23 cellular contexts compared by ENCODE assay signal in genomic region chr7:21215307-21215706, GRCh38.
DNase-seq lines count a peak whose midpoint lies in the region; ATAC-seq, FAIRE-seq and TF ChIP-seq lines count a peak whose summit lies in the region.
"Had no signal": no experiment of that assay in that cellular context is flagged by ENCODE, and none has a peak within 500 bp of the region (broad histone marks: within the 10 kb centered on the region; RNA-seq: fewer than 3 reads in every experiment).

No MANE protein-coding gene starts in this region.

- in situ Hi-C loops in HepG2 (cut with HindIII; ENCODE audit: extremely low pct_ligation_motif_present, low pct_unique_long_range_greater_than_20kb) = no loop called here

- H3K9ac ChIP-seq in HepG2 (ENCODE audit: insufficient read depth, low read depth, low read length) = no peak overlapping the region
- H3K9ac ChIP-seq: BLaER1 treated with 17β-estradiol and CSF1 and Interleukin-3, amounts not matched to agents 10 nM and 100 nM had no signal

- peak overlapping the region; percentile 30 for H3K27ac Mint-ChIP-seq in activated CD8-positive, alpha-beta memory T cell treated with anti-CD3 and anti-CD28 coated beads, Interleukin-2, amount 10 ng/mL, durations not matched to agents 7 days and 5 days
- no peak overlapping the region for H3K27ac Mint-ChIP-seq in WTC11
- no peak overlapping the region for H3K27ac Mint-ChIP-seq in stimulated activated memory B cell treated with anti-CD40 and anti-IgM and Interleukin-4, amounts not matched to agents 10 μg/mL and 1 μg/mL and 100 μg/mL, for 72 hours
- H3K27ac Mint-ChIP-seq: B cell; CD4-positive, alpha-beta T cell; CD8-positive, alpha-beta T cell had no signal

- POLR2A ChIA-PET in HepG2 (lab: Yijun Ruan, JAX) (no interaction called here), WTC11 (lab: Charles Lee) (no interaction called here)

- H3K27me3 ChIP-seq in HepG2 (ENCODE audit: control insufficient read depth in 1 of 2, insufficient read depth in 2 of 2, low read length in 2 of 2) = no peaks in the 10 kb centered on the region
- H3K27me3 ChIP-seq in right lobe of liver = no peaks in the 10 kb centered on the region
- H3K27me3 ChIP-seq: BLaER1 treated with 17β-estradiol and CSF1 and Interleukin-3, amounts not matched to agents 10 nM and 100 nM had no signal

- CTCF ChIA-PET in activated CD8-positive, alpha-beta memory T cell treated with anti-CD3 and anti-CD28 coated beads, Interleukin-2, amount 10 ng/mL, durations not matched to agents 7 days and 5 days (lab: Charles Lee) = no interaction called here
- CTCF ChIA-PET in HepG2 (lab: Yijun Ruan, JAX; ENCODE audit: low intra/inter-chr PET ratio, low total read pairs) = no interaction called here
- CTCF ChIA-PET in WTC11 (lab: Charles Lee) = interaction anchor here (1.4 kb wide), 1 partner anchor 38 kb away, joined by 4 read pairs; no protein-coding TSS in a partner anchor

- H3K36me3 ChIP-seq in HepG2 (replicated peaks in 1 of 2; ENCODE audit: control insufficient read depth in 1 of 2, insufficient read depth in 2 of 2, low read length in 2 of 2) = no peaks in the 10 kb centered on the region
- no peaks in the 10 kb centered on the region for H3K36me3 ChIP-seq in right lobe of liver
- H3K36me3 ChIP-seq: BLaER1 treated with 17β-estradiol and CSF1 and Interleukin-3, amounts not matched to agents 10 nM and 100 nM had no signal

- no peak for FAIRE-seq in HepG2 (lab: Jason Lieb, UNC)
- FAIRE-seq: A549, D721Med, GM12891, GM18507 had no signal

- no peak overlapping the region for H3K4me3 ChIP-seq in HepG2 (replicated peaks in 1 of 3; ENCODE audit: insufficient read depth in 1 of 3, low read depth in 2 of 3, low read length in 3 of 3)
- no peak overlapping the region for H3K4me3 ChIP-seq in right lobe of liver
- H3K4me3 ChIP-seq: A549; BLaER1 treated with 17β-estradiol and CSF1 and Interleukin-3, amounts not matched to agents 10 nM and 100 nM had no signal

- H3K4me3 Mint-ChIP-seq in activated CD8-positive, alpha-beta memory T cell treated with anti-CD3 and anti-CD28 coated beads, Interleukin-2, amount 10 ng/mL, durations not matched to agents 7 days and 5 days = no peak overlapping the region
- H3K4me3 Mint-ChIP-seq in WTC11 = no peak overlapping the region
- H3K4me3 Mint-ChIP-seq in stimulated activated memory B cell treated with anti-CD40 and anti-IgM and Interleukin-4, amounts not matched to agents 10 μg/mL and 1 μg/mL and 100 μg/mL, for 72 hours = no peak overlapping the region
- H3K4me3 Mint-ChIP-seq: B cell; CD4-positive, alpha-beta T cell; CD8-positive, alpha-beta T cell had no signal

- H3K4me1 Mint-ChIP-seq in activated CD8-positive, alpha-beta memory T cell treated with anti-CD3 and anti-CD28 coated beads, Interleukin-2, amount 10 ng/mL, durations not matched to agents 7 days and 5 days = peaks cover 1% of the 10 kb centered on the region
- peaks cover 5% of the 10 kb centered on the region for H3K4me1 Mint-ChIP-seq in WTC11
- H3K4me1 Mint-ChIP-seq in stimulated activated memory B cell treated with anti-CD40 and anti-IgM and Interleukin-4, amounts not matched to agents 10 μg/mL and 1 μg/mL and 100 μg/mL, for 72 hours = no peaks in the 10 kb centered on the region
- H3K4me1 Mint-ChIP-seq: B cell had no signal

- H2AFZ ChIP-seq in HepG2 (ENCODE audit: low read length) = no peak overlapping the region

- DNase-seq in activated CD8-positive, alpha-beta memory T cell treated with anti-CD3 and anti-CD28 coated beads, Interleukin-2, amount 10 ng/mL, durations not matched to agents 7 days and 5 days = no peak
- DNase-seq in activated CD8-positive, alpha-beta memory T cell treated with anti-CD3 and anti-CD28 coated beads for 24 hours = no peak
- DNase-seq in HepG2 (ENCODE audit: low spot score) (no peak), right lobe of liver (no peak), WTC11 (ENCODE audit: low spot score) (no peak), left lobe of liver (ENCODE audit: low spot score) (no peak)
- DNase-seq: AML-193; Caco-2; Calu3; CD4-positive, alpha-beta T cell; CD8-positive, alpha-beta T cell; DMS79 treated with DMSO at 0.1 percent for 48 hours; GF-D8 had no signal

- no peak for TF ChIP-seq CTCF in HepG2 (CRISPR knock-in tag; IDR thresholded peaks at IDR 0.05)
- TF ChIP-seq CTCF in right lobe of liver (IDR thresholded peaks at IDR 0.05) = no peak
- TF ChIP-seq CTCF in WTC11 (IDR thresholded peaks at IDR 0.05) = no peak

- H3K79me2 ChIP-seq in HepG2 (ENCODE audit: insufficient read depth, low read length) = no peaks in the 10 kb centered on the region

- peaks cover 14% of the 10 kb centered on the region for H3K27me3 Mint-ChIP-seq in activated CD8-positive, alpha-beta memory T cell treated with anti-CD3 and anti-CD28 coated beads, Interleukin-2, amount 10 ng/mL, durations not matched to agents 7 days and 5 days
- no peaks in the 10 kb centered on the region for H3K27me3 Mint-ChIP-seq in WTC11 (ENCODE audit: low read depth)
- H3K27me3 Mint-ChIP-seq in stimulated activated memory B cell treated with anti-CD40 and anti-IgM and Interleukin-4, amounts not matched to agents 10 μg/mL and 1 μg/mL and 100 μg/mL, for 72 hours = peaks cover 13% of the 10 kb centered on the region

- no peaks in the 10 kb centered on the region for H3K36me3 Mint-ChIP-seq in activated CD8-positive, alpha-beta memory T cell treated with anti-CD3 and anti-CD28 coated beads, Interleukin-2, amount 10 ng/mL, durations not matched to agents 7 days and 5 days
- H3K36me3 Mint-ChIP-seq in WTC11 = no peaks in the 10 kb centered on the region
- H3K36me3 Mint-ChIP-seq in stimulated activated memory B cell treated with anti-CD40 and anti-IgM and Interleukin-4, amounts not matched to agents 10 μg/mL and 1 μg/mL and 100 μg/mL, for 72 hours = no peaks in the 10 kb centered on the region
- H3K36me3 Mint-ChIP-seq: CD8-positive, alpha-beta T cell had no signal

- TF ChIP-seq EP300 in HepG2 (IDR thresholded peaks at IDR 0.05; ENCODE audit: low read depth in 2 of 2, low read length in 2 of 2) (no peak), HepG2 (CRISPR knock-in tag; IDR thresholded peaks at IDR 0.05; ENCODE audit: borderline replicate concordance) (no peak)

- 0% methylated on average over 1 of the region's 1 CpG for whole genome bisulfite sequencing in HepG2 (ENCODE audit: low lambda C conversion rate)
- WGBS in right lobe of liver (ENCODE audit: insufficient coverage, low coverage, low lambda C conversion rate, missing lambda C conversion rate) = 73% methylated on average over 1 of the region's 1 CpG

- H3K4me1 ChIP-seq in HepG2 (ENCODE audit: insufficient read depth, low read length) = no peaks in the 10 kb centered on the region
- H3K4me1 ChIP-seq in right lobe of liver = no peaks in the 10 kb centered on the region
- H3K4me1 ChIP-seq: A549; BLaER1 treated with 17β-estradiol and CSF1 and Interleukin-3, amounts not matched to agents 10 nM and 100 nM; Caco-2 had no signal

- TF ChIP-seq POLR2A in HepG2 (IDR thresholded peaks at IDR 0.05; ENCODE audit: insufficient read depth in 1 of 2, low read depth in 2 of 2, low read length in 2 of 2) = no peak
- TF ChIP-seq POLR2A in right lobe of liver (IDR thresholded peaks at IDR 0.05) = no peak

- no peak overlapping the region for H3K4me2 ChIP-seq in HepG2 (ENCODE audit: low read depth, low read length)
- H3K4me2 ChIP-seq: A549; BLaER1 treated with 17β-estradiol and CSF1 and Interleukin-3, amounts not matched to agents 10 nM and 100 nM had no signal

- no peaks in the 10 kb centered on the region for H4K20me1 ChIP-seq in HepG2 (ENCODE audit: insufficient read depth, low read length)
- H4K20me1 ChIP-seq: BLaER1 treated with 17β-estradiol and CSF1 and Interleukin-3, amounts not matched to agents 10 nM and 100 nM had no signal

- TF ChIP-seq RAD21 in HepG2 (CRISPR knock-in tag; IDR thresholded peaks at IDR 0.05) = no peak

- H3K9me3 ChIP-seq in HepG2 (ENCODE audit: low read length) (no peaks in the 10 kb centered on the region), right lobe of liver (no peaks in the 10 kb centered on the region)
- H3K9me3 ChIP-seq: A549; BLaER1 treated with 17β-estradiol and CSF1 and Interleukin-3, amounts not matched to agents 10 nM and 100 nM; Caco-2 had no signal

- no peaks in the 10 kb centered on the region for H3K9me3 Mint-ChIP-seq in activated CD8-positive, alpha-beta memory T cell treated with anti-CD3 and anti-CD28 coated beads, Interleukin-2, amount 10 ng/mL, durations not matched to agents 7 days and 5 days (ENCODE audit: low read depth)
- no peaks in the 10 kb centered on the region for H3K9me3 Mint-ChIP-seq in WTC11
- no peaks in the 10 kb centered on the region for H3K9me3 Mint-ChIP-seq in stimulated activated memory B cell treated with anti-CD40 and anti-IgM and Interleukin-4, amounts not matched to agents 10 μg/mL and 1 μg/mL and 100 μg/mL, for 72 hours
- H3K9me3 Mint-ChIP-seq: CD4-positive, alpha-beta T cell; CD8-positive, alpha-beta T cell had no signal

- BruUV-seq in HepG2 (replicated peaks; lab: Mats Ljungman, UMichigan) = no TSS peak

- ATAC-seq in activated CD8-positive, alpha-beta memory T cell treated with anti-CD3 and anti-CD28 coated beads, Interleukin-2, amount 10 ng/mL, durations not matched to agents 7 days and 5 days = no peak
- no peak for ATAC-seq in HepG2
- no peak for ATAC-seq in right lobe of liver
- ATAC-seq in WTC11 = no peak
- ATAC-seq in stimulated activated memory B cell treated with anti-CD40 and anti-IgM and Interleukin-4, amounts not matched to agents 10 μg/mL and 1 μg/mL and 100 μg/mL, for 72 hours = peak; percentile 39
- ATAC-seq in GM21528 (IDR thresholded peaks at IDR 0.05; ENCODE audit: low FRiP score, unreplicated experiment) = no peak
- no peak for ATAC-seq in left lobe of liver
- ATAC-seq: A549; CD8-positive, alpha-beta T cell had no signal

- H3K27ac ChIP-seq in HepG2 (ENCODE audit: extremely low read length, insufficient read depth, low read length) (no peak overlapping the region), right lobe of liver (no peak overlapping the region)
- H3K27ac ChIP-seq: 22Rv1; A549; BLaER1 treated with 17β-estradiol and CSF1 and Interleukin-3, amounts not matched to agents 10 nM and 100 nM; C4-2B had no signal

- intact Hi-C loops in HepG2 (cut with micrococcal nuclease; ENCODE audit: unreplicated experiment) (no loop called here), right lobe of liver (cut with DNase I) (no loop called here)

TF ChIP-seq in HepG2, 621 proteins besides CTCF, POLR2A, EP300 and RAD21:
- TF ChIP-seq ZSCAN25 (CRISPR knock-in tag; IDR thresholded peaks at IDR 0.05) (no peak), HNRNPK (IDR thresholded peaks at IDR 0.05; ENCODE audit: low read depth, low read length, poor library complexity, severe bottlenecking) (peak; percentile 73)
